ENCODE assay signal across 8 cellular contexts in the genomic region with DNA sequence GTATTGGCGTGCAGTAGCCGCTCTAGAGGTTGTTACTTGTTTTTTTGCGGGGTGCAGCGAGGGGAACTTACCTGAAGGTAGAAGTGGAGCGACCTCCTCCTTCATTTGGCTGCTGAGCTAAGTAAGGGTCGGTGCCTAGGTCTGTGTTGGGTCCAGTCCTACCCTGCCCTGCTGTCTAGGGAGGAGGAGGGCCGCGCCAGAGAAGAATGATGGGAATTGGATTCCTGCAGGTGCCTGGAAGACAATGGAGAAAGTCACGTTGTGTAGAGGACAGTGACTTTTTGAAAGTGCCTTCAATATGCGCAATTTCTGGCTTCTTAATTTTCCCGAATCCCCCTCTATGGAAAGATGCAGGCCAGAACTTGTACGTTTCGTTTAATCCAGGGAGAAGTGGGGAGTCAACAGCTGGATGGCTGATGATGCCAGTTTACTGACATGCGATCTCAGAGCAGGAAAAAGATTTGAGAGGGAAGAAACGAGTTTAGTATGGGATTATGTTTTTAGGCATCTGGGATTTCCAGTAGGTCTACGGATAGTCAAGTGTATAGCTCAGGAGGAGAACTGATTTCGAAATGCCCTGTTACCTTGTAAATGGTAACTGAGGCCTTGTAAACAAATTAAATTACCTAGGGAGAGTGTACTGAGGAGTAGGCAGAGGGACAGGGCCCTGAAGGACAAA. TPM values are rescaled to one million over a fixed set of nuclear protein-coding genes. Genes with fewer than 3 reads are reported as not detected.
DNase-seq lines count a peak whose midpoint lies in the region; ATAC-seq lines count a peak whose summit lies in the region.

No MANE protein-coding gene starts in this region.

- H3K27ac ChIP-seq in HUES6 (ENCODE audit: low read depth, low read length) (peak overlapping the region; percentile 82), skin epidermis (peak overlapping the region; percentile 14 to 90 (median 83))

- ATAC-seq in activated naive CD8-positive, alpha-beta T cell treated with anti-CD3 and anti-CD28 coated beads, Interleukin-2, amount 10 ng/mL, durations not matched to agents 7 days and 5 days (ENCODE audit: low read depth): no peak

- H3K27me3 ChIP-seq in HUES6 (ENCODE audit: control insufficient read depth, insufficient read depth, low read length) (no peaks in the 10 kb centered on the region), iPS-15b (ENCODE audit: control insufficient read depth, insufficient read depth, low read length) (no peaks in the 10 kb centered on the region)

- H3K36me3 ChIP-seq in HUES6 (ENCODE audit: control insufficient read depth, insufficient read depth, low read length): no peaks in the 10 kb centered on the region
- H3K36me3 ChIP-seq in iPS-15b (ENCODE audit: control insufficient read depth, insufficient read depth, low read length): no peaks in the 10 kb centered on the region

- H3K9ac ChIP-seq in HUES6 (ENCODE audit: low read length): peak overlapping the region; percentile 92
- H3K9ac ChIP-seq in iPS-15b (ENCODE audit: low read depth, low read length): peak overlapping the region; percentile 99

- peaks cover 23% of the 10 kb centered on the region for H3K4me1 Mint-ChIP-seq in activated naive CD8-positive, alpha-beta T cell treated with anti-CD3 and anti-CD28 coated beads, Interleukin-2, amount 10 ng/mL, durations not matched to agents 7 days and 5 days

- peak overlapping the region; percentile 97 for H3K4me3 Mint-ChIP-seq in activated naive CD8-positive, alpha-beta T cell treated with anti-CD3 and anti-CD28 coated beads, Interleukin-2, amount 10 ng/mL, durations not matched to agents 7 days and 5 days

- peak overlapping the region; percentile 92 for H3K4me3 ChIP-seq in HUES6 (ENCODE audit: low read depth, low read length)
- peak overlapping the region; percentile 96 for H3K4me3 ChIP-seq in iPS-15b (ENCODE audit: low read depth, low read length)
- peak overlapping the region; percentile 66 to 85 (median 74) for H3K4me3 ChIP-seq in skin epidermis

- H3K4me1 ChIP-seq in HUES6 (ENCODE audit: control insufficient read depth, insufficient read depth, low read length): peaks cover 24% of the 10 kb centered on the region
- peaks cover 17% of the 10 kb centered on the region for H3K4me1 ChIP-seq in iPS-15b (ENCODE audit: control insufficient read depth, insufficient read depth, low read length)

- H3K27me3 Mint-ChIP-seq in activated naive CD8-positive, alpha-beta T cell treated with anti-CD3 and anti-CD28 coated beads, Interleukin-2, amount 10 ng/mL, durations not matched to agents 7 days and 5 days: no peaks in the 10 kb centered on the region

- H3K9me3 Mint-ChIP-seq in activated naive CD8-positive, alpha-beta T cell treated with anti-CD3 and anti-CD28 coated beads, Interleukin-2, amount 10 ng/mL, durations not matched to agents 7 days and 5 days: no peaks in the 10 kb centered on the region

- POLR2A ChIA-PET in activated naive CD8-positive, alpha-beta T cell treated with anti-CD3 and anti-CD28 coated beads, Interleukin-2, amount 10 ng/mL, durations not matched to agents 7 days and 5 days (lab: Charles Lee): interaction anchor here (1.8 kb wide), 1 partner anchor 34 kb away, joined by 5 read pairs; no protein-coding TSS in a partner anchor

- H3K36me3 Mint-ChIP-seq in activated naive CD8-positive, alpha-beta T cell treated with anti-CD3 and anti-CD28 coated beads, Interleukin-2, amount 10 ng/mL, durations not matched to agents 7 days and 5 days: peaks cover 4% of the 10 kb centered on the region

- DNase-seq in NCI-H2029 treated with DMSO at 0.1 percent for 48 hours (lab: John Stamatoyannopoulos, UW): peak; percentile 12
- no peak for DNase-seq in NCI-H2029 (lab: John Stamatoyannopoulos, UW)
- no peak for DNase-seq in activated naive CD8-positive, alpha-beta T cell treated with anti-CD3 and anti-CD28 coated beads, Interleukin-2, amount 10 ng/mL, durations not matched to agents 7 days and 5 days
- no peak for DNase-seq in DMS79 (lab: John Stamatoyannopoulos, UW)
- no peak for DNase-seq in amniotic stem cell (lab: John Stamatoyannopoulos, UW)

- peak overlapping the region; percentile 90 for H3K27ac Mint-ChIP-seq in activated naive CD8-positive, alpha-beta T cell treated with anti-CD3 and anti-CD28 coated beads, Interleukin-2, amount 10 ng/mL, durations not matched to agents 7 days and 5 days

- H3K9me3 ChIP-seq in HUES6 (ENCODE audit: control insufficient read depth, insufficient read depth, low read depth, low read length): peaks cover 3% of the 10 kb centered on the region; the same call in 1 of the 2 replicates
- H3K9me3 ChIP-seq in iPS-15b (ENCODE audit: control insufficient read depth, insufficient read depth, low read length): no peaks in the 10 kb centered on the region

RNA-seq across cellular contexts. Expression of gene MRPS9, which starts 0.7 kb away (rescaled TPM):
- 10 to 100 TPM; 21.0 to 23.1 TPM for total RNA-seq in activated naive CD8-positive, alpha-beta T cell treated with anti-CD3 and anti-CD28 coated beads, Interleukin-2, amount 10 ng/mL, durations not matched to agents 7 days and 5 days
